In the genomic region with DNA sequence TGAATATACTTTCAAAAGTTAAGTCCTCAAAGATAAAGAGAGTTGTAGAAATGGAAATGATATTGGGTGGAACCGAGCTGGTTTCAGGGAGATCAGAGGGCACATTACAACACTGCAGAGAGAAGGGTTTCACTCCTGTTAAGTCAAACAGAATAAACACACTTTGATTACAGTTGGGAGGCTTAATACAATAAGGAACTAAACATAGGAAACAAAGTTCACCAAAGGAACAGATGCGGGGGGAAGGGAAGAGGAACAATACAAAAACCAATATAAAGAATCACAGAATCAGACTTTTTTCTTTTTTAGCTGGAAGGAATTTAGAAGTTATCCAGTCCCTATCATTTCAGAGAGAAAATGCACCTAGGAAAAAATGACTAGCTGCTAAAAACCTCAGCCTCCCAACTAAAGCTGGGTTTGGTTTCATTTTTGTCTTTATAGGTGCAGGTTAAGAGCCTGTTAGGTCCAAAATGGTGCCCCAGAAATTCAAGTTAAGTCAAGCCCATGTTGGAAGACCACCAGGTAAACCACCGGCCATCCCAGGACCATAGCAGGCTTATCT, we compare ENCODE assay signal across 10 cellular contexts.
DNase-seq lines count a peak whose midpoint lies in the region; ATAC-seq and TF ChIP-seq lines count a peak whose summit lies in the region.
"Had no signal": no experiment of that assay in that cellular context is flagged by ENCODE, and none has a peak within 500 bp of the region (broad histone marks: within the 10 kb centered on the region; RNA-seq: fewer than 3 reads in every experiment).

No MANE protein-coding gene starts in this region.

- peaks cover 51% of the 10 kb centered on the region for H3K4me1 ChIP-seq in lower lobe of right lung
- H3K4me1 ChIP-seq in tibial nerve: peaks cover 0 to 57% (median 24%) of the 10 kb centered on the region in 4 donors

- H3K4me3 Mint-ChIP-seq in dendritic cell treated with granulocyte-macrophage colony-stimulating factor and Interleukin-4, amounts not matched to agents 40 ng/mL and 50 ng/mL, for 4 days: peak overlapping the region; percentile 2
- H3K4me3 Mint-ChIP-seq: stimulated activated naive CD8-positive, alpha-beta T cell treated with anti-CD3 and anti-CD28 coated beads, Interleukin-15, Interleukin-2, amounts not matched to agents 100 ng/mL and 50 ng/mL, for 24 hours had no signal

- no peaks in the 10 kb centered on the region for H3K9me3 Mint-ChIP-seq in dendritic cell treated with granulocyte-macrophage colony-stimulating factor and Interleukin-4, amounts not matched to agents 40 ng/mL and 50 ng/mL, for 4 days
- H3K9me3 Mint-ChIP-seq: stimulated activated naive CD8-positive, alpha-beta T cell treated with anti-CD3 and anti-CD28 coated beads, Interleukin-15, Interleukin-2, amounts not matched to agents 100 ng/mL and 50 ng/mL, for 24 hours had no signal

- H3K4me1 Mint-ChIP-seq in dendritic cell treated with granulocyte-macrophage colony-stimulating factor and Interleukin-4, amounts not matched to agents 40 ng/mL and 50 ng/mL, for 4 days (ENCODE audit: low read depth): peaks cover 57% of the 10 kb centered on the region

- H3K27me3 ChIP-seq in lower lobe of right lung (ENCODE audit: low read depth) (no peaks in the 10 kb centered on the region), tibial nerve (no peaks in the 10 kb centered on the region)
- H3K27me3 ChIP-seq: brain microvascular endothelial cell had no signal

- peak in 1 of 2 donors; percentile 34 for TF ChIP-seq EP300 in tibial nerve (IDR thresholded peaks at IDR 0.05)

- peak overlapping the region; percentile 65 for H3K27ac Mint-ChIP-seq in dendritic cell treated with granulocyte-macrophage colony-stimulating factor and Interleukin-4, amounts not matched to agents 40 ng/mL and 50 ng/mL, for 4 days
- H3K27ac Mint-ChIP-seq: stimulated activated naive CD8-positive, alpha-beta T cell treated with anti-CD3 and anti-CD28 coated beads, Interleukin-15, Interleukin-2, amounts not matched to agents 100 ng/mL and 50 ng/mL, for 24 hours had no signal

- H3K36me3 Mint-ChIP-seq in dendritic cell treated with granulocyte-macrophage colony-stimulating factor and Interleukin-4, amounts not matched to agents 40 ng/mL and 50 ng/mL, for 4 days (ENCODE audit: low read depth): no peaks in the 10 kb centered on the region

- TF ChIP-seq CTCF in lower lobe of right lung (IDR thresholded peaks at IDR 0.05) (no peak), tibial nerve (IDR thresholded peaks at IDR 0.05) (no peak)

- 42 to 45% methylated on average over 3 of the region's 3 CpGs for WGBS in tibial nerve, 2 donors

- intact Hi-C loops in dendritic cell treated with granulocyte-macrophage colony-stimulating factor and Interleukin-4, amounts not matched to agents 40 ng/mL and 50 ng/mL, for 4 days (cut with micrococcal nuclease): no loop called here
- intact Hi-C loops in lower lobe of right lung (cut with DNase I): no loop called here

- H3K9me3 ChIP-seq in lower lobe of right lung (no peaks in the 10 kb centered on the region), tibial nerve (no peaks in the 10 kb centered on the region)

- peak; percentile 59 for DNase-seq in NOMO-1 treated with DMSO at 0.1 percent for 48 hours (lab: John Stamatoyannopoulos, UW; ENCODE audit: unreplicated experiment)
- no peak for DNase-seq in NOMO-1 treated with dmso at 0.1 percent for 144 hours (lab: John Stamatoyannopoulos, UW; ENCODE audit: unreplicated experiment)
- DNase-seq in lower lobe of right lung: no peak
- peak in 1 of 2 donors; percentile 20 for DNase-seq in tibial nerve (ENCODE audit: low spot score in 2 of 2)
- DNase-seq in pons (ENCODE audit: low spot score): no peak
- no peak for DNase-seq in NCI-H510A treated with DMSO at 0.1 percent for 48 hours (lab: John Stamatoyannopoulos, UW)
- DNase-seq in occipital lobe (lab: John Stamatoyannopoulos, UW): no peak
- DNase-seq: brain microvascular endothelial cell had no signal

- peak overlapping the region; percentile 41 for H3K4me3 ChIP-seq in lower lobe of right lung
- H3K4me3 ChIP-seq in tibial nerve: peak overlapping the region in 1 of 4 donors; percentile 6

- H3K36me3 ChIP-seq in lower lobe of right lung (no peaks in the 10 kb centered on the region), tibial nerve (no peaks in the 10 kb centered on the region)

- no peaks in the 10 kb centered on the region for H3K27me3 Mint-ChIP-seq in dendritic cell treated with granulocyte-macrophage colony-stimulating factor and Interleukin-4, amounts not matched to agents 40 ng/mL and 50 ng/mL, for 4 days
- H3K27me3 Mint-ChIP-seq: stimulated activated naive CD8-positive, alpha-beta T cell treated with anti-CD3 and anti-CD28 coated beads, Interleukin-15, Interleukin-2, amounts not matched to agents 100 ng/mL and 50 ng/mL, for 24 hours had no signal

- H3K27ac ChIP-seq in lower lobe of right lung (peak overlapping the region; percentile 75), tibial nerve (peak overlapping the region in 3 of 4 donors; percentile 53 to 77 (median 70))
- H3K27ac ChIP-seq: brain microvascular endothelial cell had no signal

- no peak for TF ChIP-seq POLR2A in tibial nerve (IDR thresholded peaks at IDR 0.05)

- peak; percentile 51 to 56 for ATAC-seq in lower lobe of right lung
